16 cellular contexts compared by ENCODE assay signal in the genomic region with DNA sequence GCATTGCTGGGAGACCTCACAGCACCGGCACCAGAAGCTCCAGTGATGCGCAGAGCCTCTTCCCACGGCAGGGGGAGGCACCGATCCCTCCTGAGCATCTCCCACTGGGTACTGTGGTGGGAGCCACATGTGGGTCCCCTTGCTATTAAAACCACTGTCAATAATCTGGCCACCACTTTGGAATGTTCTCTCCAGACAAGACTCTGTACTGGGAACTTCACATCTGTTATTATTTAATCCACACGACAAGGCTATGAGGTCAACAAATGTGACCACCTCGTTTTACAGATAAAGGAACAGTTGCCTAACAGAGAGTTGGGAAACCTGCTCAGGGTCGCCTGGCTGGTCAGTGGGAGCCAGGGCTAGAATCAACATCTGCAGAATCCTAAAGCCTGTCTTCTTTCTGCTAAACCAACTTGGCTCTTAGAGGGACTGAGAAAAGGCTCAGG.
DNase-seq lines count a peak whose midpoint lies in the region; ATAC-seq and TF ChIP-seq lines count a peak whose summit lies in the region.
"Had no signal": no experiment of that assay in that cellular context is flagged by ENCODE, and none has a peak within 500 bp of the region (broad histone marks: within the 10 kb centered on the region; RNA-seq: fewer than 3 reads in every experiment).

No MANE protein-coding gene starts in this region.

- TF ChIP-seq CTCF in AG09319 (IDR thresholded peaks at IDR 0.05; ENCODE audit: low read depth, low read length) (peak; percentile 13), brain microvascular endothelial cell (IDR thresholded peaks at IDR 0.05; ENCODE audit: low read depth, low read length, missing control alignments) (peak; percentile 46), liver (IDR thresholded peaks at IDR 0.05; ENCODE audit: low read depth, low read length, missing input control) (no peak), PC-3 (conservative IDR thresholded peaks at IDR 0.05; ENCODE audit: low read depth, low read length) (no peak), prostate gland (IDR thresholded peaks at IDR 0.05) (no peak)

- peaks cover 32 to 72% (median 65%) of the 10 kb centered on the region in 4 donors for H3K4me1 ChIP-seq in liver (ENCODE audit: control insufficient read depth in 4 of 4, insufficient read depth in 4 of 4, low read length in 3 of 4)
- H3K4me1 ChIP-seq in PC-3 (ENCODE audit: insufficient read depth, low read length): peaks cover 50% of the 10 kb centered on the region
- peaks cover 1% of the 10 kb centered on the region for H3K4me1 ChIP-seq in prostate gland (replicated peaks)

- H3K27ac ChIP-seq in brain microvascular endothelial cell (no peak overlapping the region), liver (ENCODE audit: low read depth in 1 of 2, low read length in 2 of 2) (peak overlapping the region; percentile 83 to 88), PC-3 (ENCODE audit: low read length) (no peak overlapping the region), prostate gland (no peak overlapping the region)
- H3K27ac ChIP-seq: dorsolateral prefrontal cortex, transverse colon had no signal

- CTCF ChIA-PET in PC-3 (lab: Charles Lee): no interaction called here

- no peak overlapping the region for H2AFZ ChIP-seq in PC-3 (ENCODE audit: low read length)

- H3F3A ChIP-seq in PC-3 (ENCODE audit: low read length, unreplicated experiment): peaks cover 7% of the 10 kb centered on the region

- peak overlapping the region in 1 of 2 donors; percentile 55 for H3K9ac ChIP-seq in liver (ENCODE audit: low read depth in 1 of 2, low read length in 2 of 2)
- no peak overlapping the region for H3K9ac ChIP-seq in PC-3 (ENCODE audit: low read length)

- no TSS peak for BruUV-seq in PC-3 (replicated peaks; lab: Mats Ljungman, UMichigan)

- no peak overlapping the region for H3K4me3 ChIP-seq in brain microvascular endothelial cell (ENCODE audit: low read depth, low read length)
- no peak overlapping the region for H3K4me3 ChIP-seq in liver (ENCODE audit: low read depth in 1 of 3, low read length in 3 of 3)
- H3K4me3 ChIP-seq in PC-3 (ENCODE audit: low read length): no peak overlapping the region
- no peak overlapping the region for H3K4me3 ChIP-seq in prostate gland
- H3K4me3 ChIP-seq: dorsolateral prefrontal cortex, transverse colon had no signal

- WGBS in liver: 35% methylated on average over 7 of the region's 7 CpGs
- WGBS in prostate gland: 78% methylated on average over 7 of the region's 7 CpGs

- no peaks in the 10 kb centered on the region for H4K20me1 ChIP-seq in PC-3 (ENCODE audit: low read length)

- 0 out of 2 replicates have a peak, but pooled peaks cover 3% of the 10 kb centered on the region for H3K79me2 ChIP-seq in PC-3 (ENCODE audit: low read length)

- in situ Hi-C loops in brain microvascular endothelial cell (cut with HindIII; ENCODE audit: low pct_ligation_motif_present, low sequenced_read_pairs): no loop called here

- H3K4me2 ChIP-seq in PC-3 (ENCODE audit: low read length): no peak overlapping the region

- no peak for ATAC-seq in PC-3
- ATAC-seq in GM18498 (IDR thresholded peaks at IDR 0.05; ENCODE audit: unreplicated experiment): no peak
- ATAC-seq: left cardiac atrium had no signal

- POLR2A ChIA-PET in PC-3 (lab: Charles Lee; ENCODE audit: unreplicated experiment): no interaction called here

- TF ChIP-seq RAD21 in liver (IDR thresholded peaks at IDR 0.05): peak; percentile 49 to 55

- TF ChIP-seq POLR2A in prostate gland (IDR thresholded peaks at IDR 0.05): no peak

- no peaks in the 10 kb centered on the region for H3K9me2 ChIP-seq in PC-3 (replicated peaks; ENCODE audit: low read length)

- H3K27me3 ChIP-seq in brain microvascular endothelial cell (replicated peaks): no peaks in the 10 kb centered on the region
- H3K27me3 ChIP-seq in liver (ENCODE audit: control insufficient read depth in 4 of 4, insufficient read depth in 4 of 4, low read length in 3 of 4): no peaks in the 10 kb centered on the region
- H3K27me3 ChIP-seq in PC-3 (ENCODE audit: low read length): no peaks in the 10 kb centered on the region
- H3K27me3 ChIP-seq in prostate gland (replicated peaks; ENCODE audit: insufficient read depth): no peaks in the 10 kb centered on the region
- H3K27me3 ChIP-seq: dorsolateral prefrontal cortex, transverse colon had no signal

- intact Hi-C loops in PC-3 (cut with micrococcal nuclease): no loop called here
- intact Hi-C loops in prostate gland (cut with DNase I): loop anchor here (10.0 kb wide), 1 partner anchor 227 kb away; no protein-coding TSS in a partner anchor

- H3K9me3 ChIP-seq in liver (ENCODE audit: control insufficient read depth in 4 of 4, low read length in 3 of 4): no peaks in the 10 kb centered on the region
- H3K9me3 ChIP-seq in PC-3 (ENCODE audit: low read length): no peaks in the 10 kb centered on the region
- no peaks in the 10 kb centered on the region for H3K9me3 ChIP-seq in prostate gland
- H3K9me3 ChIP-seq: transverse colon had no signal

- no peaks in the 10 kb centered on the region for H3K36me3 ChIP-seq in brain microvascular endothelial cell (replicated peaks)
- H3K36me3 ChIP-seq in liver (ENCODE audit: control insufficient read depth in 4 of 4, insufficient read depth in 3 of 4, low read depth in 1 of 4, low read length in 3 of 4): peaks cover 0 to 3% (median 0%) of the 10 kb centered on the region in 4 donors
- no peaks in the 10 kb centered on the region; the same call in 1 of the 2 replicates for H3K36me3 ChIP-seq in PC-3 (ENCODE audit: low read depth, low read length)
- no peaks in the 10 kb centered on the region for H3K36me3 ChIP-seq in prostate gland

- DNase-seq in AG09319 (ENCODE audit: extremely low read depth, low read depth) (no peak), LHCN-M2 (ENCODE audit: low read depth) (peak; percentile 47), brain microvascular endothelial cell (peak; percentile 12), PC-3 (no peak), prostate gland (ENCODE audit: low spot score) (no peak), globus pallidus (ENCODE audit: low spot score) (no peak)
- DNase-seq: activated CD4-positive, alpha-beta T cell treated with anti-CD3 and anti-CD28 coated beads, Interleukin-2, amount 50 U/mL, for 1 hour; activated T-cell treated with anti-CD3 and anti-CD28 coated beads, Interleukin-2, amount 50 U/mL, for 48 hours; amygdala; C1 segment of cervical spinal cord; DND-41; dorsolateral prefrontal cortex; left cardiac atrium; transverse colon had no signal

TF ChIP-seq in liver, 16 proteins besides CTCF, POLR2A, EP300 and RAD21 (continues in another document):
- TF ChIP-seq NR2F2 (IDR thresholded peaks at IDR 0.05) (peak; percentile 48), ZBTB33 (IDR thresholded peaks at IDR 0.05) (peak; percentile 59), YY1 (IDR thresholded peaks at IDR 0.05) (peak; percentile 83), HNF4G (IDR thresholded peaks at IDR 0.05) (peak; percentile 46), FOXA2 (IDR thresholded peaks at IDR 0.05) (peak; percentile 80), EGR1 (IDR thresholded peaks at IDR 0.05; ENCODE audit: low read depth in 2 of 2) (peak in 1 of 2 donors; percentile 32), RXRA (IDR thresholded peaks at IDR 0.05) (peak; percentile 89 to 96), ATF3 (IDR thresholded peaks at IDR 0.05) (peak; percentile 53), FOXA1 (IDR thresholded peaks at IDR 0.05) (peak; percentile 74), REST (IDR thresholded peaks at IDR 0.05) (peak; percentile 72)
- TF ChIP-seq, protein P1, sequence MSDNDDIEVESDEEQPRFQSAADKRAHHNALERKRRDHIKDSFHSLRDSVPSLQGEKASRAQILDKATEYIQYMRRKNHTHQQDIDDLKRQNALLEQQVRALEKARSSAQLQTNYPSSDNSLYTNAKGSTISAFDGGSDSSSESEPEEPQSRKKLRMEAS (IDR thresholded peaks at IDR 0.05): peak; percentile 88

Comparison
In these comparisons a context has a peak if more than half of its experiments do, and no peak if none do; other contexts are left out.
1. DNase-seq: peak in LHCN-M2 (single experiment) and brain microvascular endothelial cell (single experiment); none in AG09319 (single experiment), PC-3 (single experiment), prostate gland (single experiment) and globus pallidus (single experiment).
2. CTCF ChIP-seq: peak in AG09319 (single experiment) and brain microvascular endothelial cell (single experiment); none in liver (single experiment), PC-3 (single experiment) and prostate gland (0 of 4).
3. H3K27ac ChIP-seq: peak in liver (2 of 2); none in brain microvascular endothelial cell (single experiment), PC-3 (single experiment) and prostate gland (0 of 2).